ENCODE assay signal across 8 cellular contexts in the genomic region with DNA sequence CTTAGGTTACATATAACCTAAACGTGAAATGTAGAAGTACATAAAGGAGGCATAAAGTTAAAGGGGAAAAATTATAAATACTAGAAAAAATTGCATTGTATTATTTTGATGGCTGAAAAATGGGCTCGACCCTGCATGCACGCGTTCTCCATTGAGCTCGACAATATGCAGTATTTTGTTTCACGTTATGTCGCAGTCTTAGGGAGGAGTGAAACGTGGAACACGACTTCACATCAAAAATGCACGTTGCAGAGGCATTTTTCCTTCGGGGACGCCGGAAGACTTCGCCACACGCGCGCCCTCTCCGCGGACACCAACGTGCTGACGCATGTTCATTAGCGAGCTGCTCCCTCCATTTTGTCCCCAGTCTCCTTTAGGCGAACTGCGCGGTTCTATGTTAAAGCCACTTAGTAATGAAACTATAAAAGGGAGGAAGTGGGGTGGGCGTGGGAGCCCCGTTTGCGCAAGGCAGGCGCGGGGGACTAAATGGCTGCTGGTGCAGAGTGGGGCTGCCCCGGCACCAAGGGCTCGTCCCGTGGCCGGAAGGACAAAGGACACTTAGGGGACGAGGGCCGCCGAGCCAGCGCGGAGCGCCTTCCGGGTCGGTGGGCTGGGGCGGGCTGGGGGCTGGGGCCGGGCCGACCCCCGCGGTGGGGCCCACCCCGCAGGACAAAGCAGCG. TPM values are rescaled to one million over a fixed set of nuclear protein-coding genes. Genes with fewer than 3 reads are reported as not detected.
DNase-seq lines count a peak whose midpoint lies in the region; ATAC-seq and TF ChIP-seq lines count a peak whose summit lies in the region.

No MANE protein-coding gene starts in this region.

- CTCF ChIA-PET in HEK293T (lab: Yijun Ruan, JAX): interaction anchor here (0.5 to 1.0 kb wide), 3 partner anchors 208 to 237 kb away, joined by 3 to 4 read pairs (median 4); no protein-coding TSS in a partner anchor

- DNase-seq in HEK293T (ENCODE audit: extremely low spot score) (no peak), NB4 (ENCODE audit: low read depth) (peak; percentile 97), heart right ventricle (peak; percentile 91 to 92), pulmonary artery endothelial cell (ENCODE audit: low read depth, low spot score) (peak; percentile 62), islet precursor cell (no peak)
- DNase-seq in activated naive CD8-positive, alpha-beta T cell treated with anti-CD3 and anti-CD28 coated beads, Interleukin-2, amount 50 U/mL, for 16 hours (ENCODE audit: low read depth, low spot score): peak; percentile 83

- H3K27me3 ChIP-seq in heart right ventricle: no peaks in the 10 kb centered on the region

- POLR2A ChIA-PET in HEK293T (lab: Yijun Ruan, JAX): interaction anchor here (0.7 to 9.6 kb wide), 28 partner anchors 9 to 486 kb away, joined by 3 to 127 read pairs (median 4); a partner anchor contains a TSS

- TF ChIP-seq CTCF in NB4 (IDR thresholded peaks at IDR 0.05; ENCODE audit: low read depth, low read length) (no peak), heart right ventricle (IDR thresholded peaks at IDR 0.05) (no peak)

- WGBS in heart right ventricle, 2 donors: 0% methylated on average over 43 to 49 of the region's 49 CpGs

- H3K4me3 ChIP-seq in NB4 (ENCODE audit: low read depth, low read length) (peak overlapping the region; percentile 74), heart right ventricle (peak overlapping the region; percentile 49 to 90 (median 76))

- ATAC-seq in SK-N-SH treated with all-trans-retinoic acid at 6 μM for 48 hours (peak; percentile 68), heart right ventricle (peak in 4 of 8 donors; percentile 68 to 75 (median 72))

- TF ChIP-seq POLR2A in GM10847 (IDR thresholded peaks at IDR 0.05; ENCODE audit: extremely low read depth, insufficient read length): peak; percentile 66
- peak; percentile 56 for TF ChIP-seq POLR2A in NB4 (IDR thresholded peaks at IDR 0.05; ENCODE audit: extremely low read depth, insufficient read length)

- intact Hi-C loops in heart right ventricle (cut with DNase I): loop anchor here in 8 of 10 donors (1.0 to 10.0 kb wide), 10 partner anchors 28 to 210 kb away; a partner anchor contains a TSS

- H3K36me3 ChIP-seq in heart right ventricle: peaks cover 0 to 21% (median 0%) of the 10 kb centered on the region in 9 donors

- H3K9me3 ChIP-seq in heart right ventricle: no peaks in the 10 kb centered on the region

- peak overlapping the region; percentile 96 to 100 (median 99) for H3K27ac ChIP-seq in heart right ventricle

- peaks cover 0 to 44% (median 38%) of the 10 kb centered on the region in 9 donors for H3K4me1 ChIP-seq in heart right ventricle

TF ChIP-seq in HEK293T, 16 proteins besides CTCF, POLR2A, EP300 and RAD21:
- TF ChIP-seq TARDBP (IDR thresholded peaks at IDR 0.05) (peak; percentile 67; the same call in 1 of the 2 replicates), BHLHE40 (IDR thresholded peaks at IDR 0.05; ENCODE audit: borderline replicate concordance) (no peak), L3MBTL2 (conservative IDR thresholded peaks at IDR 0.05) (peak; percentile 99), ARNT (IDR thresholded peaks at IDR 0.05) (no peak), ZNF384 (IDR thresholded peaks at IDR 0.05) (no peak), FOXM1 (IDR thresholded peaks at IDR 0.05; ENCODE audit: borderline replicate concordance) (no peak), SP1 (IDR thresholded peaks at IDR 0.05) (no peak), LEF1 (IDR thresholded peaks at IDR 0.05; ENCODE audit: borderline replicate concordance) (no peak), NFRKB (IDR thresholded peaks at IDR 0.05) (peak; percentile 85), FOXK2 (IDR thresholded peaks at IDR 0.05) (no peak), ELF4 (IDR thresholded peaks at IDR 0.05) (peak; percentile 43; the same call in 1 of the 2 replicates), SUZ12 (IDR thresholded peaks at IDR 0.05) (no peak), FOXA1 (IDR thresholded peaks at IDR 0.05) (no peak), CTBP1 (IDR thresholded peaks at IDR 0.05; ENCODE audit: borderline replicate concordance) (no peak), HDGF (IDR thresholded peaks at IDR 0.05; ENCODE audit: borderline replicate concordance) (no peak)
- TF ChIP-seq, protein P1, sequence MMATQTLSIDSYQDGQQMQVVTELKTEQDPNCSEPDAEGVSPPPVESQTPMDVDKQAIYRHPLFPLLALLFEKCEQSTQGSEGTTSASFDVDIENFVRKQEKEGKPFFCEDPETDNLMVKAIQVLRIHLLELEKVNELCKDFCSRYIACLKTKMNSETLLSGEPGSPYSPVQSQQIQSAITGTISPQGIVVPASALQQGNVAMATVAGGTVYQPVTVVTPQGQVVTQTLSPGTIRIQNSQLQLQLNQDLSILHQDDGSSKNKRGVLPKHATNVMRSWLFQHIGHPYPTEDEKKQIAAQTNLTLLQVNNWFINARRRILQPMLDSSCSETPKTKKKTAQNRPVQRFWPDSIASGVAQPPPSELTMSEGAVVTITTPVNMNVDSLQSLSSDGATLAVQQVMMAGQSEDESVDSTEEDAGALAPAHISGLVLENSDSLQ (IDR thresholded peaks at IDR 0.05): no peak

TF ChIP-seq in SK-N-SH treated with all-trans-retinoic acid at 6 μM for 48 hours, 23 proteins besides CTCF, POLR2A, EP300 and RAD21 (continues in another document):
- TF ChIP-seq, protein P2, sequence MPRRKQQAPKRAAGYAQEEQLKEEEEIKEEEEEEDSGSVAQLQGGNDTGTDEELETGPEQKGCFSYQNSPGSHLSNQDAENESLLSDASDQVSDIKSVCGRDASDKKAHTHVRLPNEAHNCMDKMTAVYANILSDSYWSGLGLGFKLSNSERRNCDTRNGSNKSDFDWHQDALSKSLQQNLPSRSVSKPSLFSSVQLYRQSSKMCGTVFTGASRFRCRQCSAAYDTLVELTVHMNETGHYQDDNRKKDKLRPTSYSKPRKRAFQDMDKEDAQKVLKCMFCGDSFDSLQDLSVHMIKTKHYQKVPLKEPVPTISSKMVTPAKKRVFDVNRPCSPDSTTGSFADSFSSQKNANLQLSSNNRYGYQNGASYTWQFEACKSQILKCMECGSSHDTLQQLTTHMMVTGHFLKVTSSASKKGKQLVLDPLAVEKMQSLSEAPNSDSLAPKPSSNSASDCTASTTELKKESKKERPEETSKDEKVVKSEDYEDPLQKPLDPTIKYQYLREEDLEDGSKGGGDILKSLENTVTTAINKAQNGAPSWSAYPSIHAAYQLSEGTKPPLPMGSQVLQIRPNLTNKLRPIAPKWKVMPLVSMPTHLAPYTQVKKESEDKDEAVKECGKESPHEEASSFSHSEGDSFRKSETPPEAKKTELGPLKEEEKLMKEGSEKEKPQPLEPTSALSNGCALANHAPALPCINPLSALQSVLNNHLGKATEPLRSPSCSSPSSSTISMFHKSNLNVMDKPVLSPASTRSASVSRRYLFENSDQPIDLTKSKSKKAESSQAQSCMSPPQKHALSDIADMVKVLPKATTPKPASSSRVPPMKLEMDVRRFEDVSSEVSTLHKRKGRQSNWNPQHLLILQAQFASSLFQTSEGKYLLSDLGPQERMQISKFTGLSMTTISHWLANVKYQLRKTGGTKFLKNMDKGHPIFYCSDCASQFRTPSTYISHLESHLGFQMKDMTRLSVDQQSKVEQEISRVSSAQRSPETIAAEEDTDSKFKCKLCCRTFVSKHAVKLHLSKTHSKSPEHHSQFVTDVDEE (CRISPR knock-in tag; IDR thresholded peaks at IDR 0.05): 0 out of 2 replicates have a peak, but pooled peaks have one; percentile 77
- TF ChIP-seq ZC3H10 (CRISPR knock-in tag; IDR thresholded peaks at IDR 0.05) (no peak), OSR1 (CRISPR knock-in tag; IDR thresholded peaks at IDR 0.05) (no peak), PPARA (CRISPR knock-in tag; IDR thresholded peaks at IDR 0.05; ENCODE audit: borderline replicate concordance) (no peak), RARB (CRISPR knock-in tag; IDR thresholded peaks at IDR 0.05) (peak; percentile 39; the same call in 1 of the 2 replicates), ARNTL (CRISPR knock-in tag; IDR thresholded peaks at IDR 0.05; ENCODE audit: borderline replicate concordance, low read depth) (no peak), TOX (CRISPR knock-in tag; IDR thresholded peaks at IDR 0.05; ENCODE audit: borderline replicate concordance) (peak; percentile 36; the same call in 1 of the 2 replicates)
- TF ChIP-seq, protein P3, sequence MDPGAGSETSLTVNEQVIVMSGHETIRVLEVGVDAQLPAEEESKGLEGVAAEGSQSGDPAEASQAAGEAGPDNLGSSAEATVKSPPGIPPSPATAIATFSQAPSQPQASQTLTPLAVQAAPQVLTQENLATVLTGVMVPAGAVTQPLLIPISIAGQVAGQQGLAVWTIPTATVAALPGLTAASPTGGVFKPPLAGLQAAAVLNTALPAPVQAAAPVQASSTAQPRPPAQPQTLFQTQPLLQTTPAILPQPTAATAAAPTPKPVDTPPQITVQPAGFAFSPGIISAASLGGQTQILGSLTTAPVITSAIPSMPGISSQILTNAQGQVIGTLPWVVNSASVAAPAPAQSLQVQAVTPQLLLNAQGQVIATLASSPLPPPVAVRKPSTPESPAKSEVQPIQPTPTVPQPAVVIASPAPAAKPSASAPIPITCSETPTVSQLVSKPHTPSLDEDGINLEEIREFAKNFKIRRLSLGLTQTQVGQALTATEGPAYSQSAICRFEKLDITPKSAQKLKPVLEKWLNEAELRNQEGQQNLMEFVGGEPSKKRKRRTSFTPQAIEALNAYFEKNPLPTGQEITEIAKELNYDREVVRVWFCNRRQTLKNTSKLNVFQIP (CRISPR knock-in tag; IDR thresholded peaks at IDR 0.05; ENCODE audit: borderline replicate concordance, low read depth): peak; percentile 75; the same call in 1 of the 2 replicates
- TF ChIP-seq, protein P4, sequence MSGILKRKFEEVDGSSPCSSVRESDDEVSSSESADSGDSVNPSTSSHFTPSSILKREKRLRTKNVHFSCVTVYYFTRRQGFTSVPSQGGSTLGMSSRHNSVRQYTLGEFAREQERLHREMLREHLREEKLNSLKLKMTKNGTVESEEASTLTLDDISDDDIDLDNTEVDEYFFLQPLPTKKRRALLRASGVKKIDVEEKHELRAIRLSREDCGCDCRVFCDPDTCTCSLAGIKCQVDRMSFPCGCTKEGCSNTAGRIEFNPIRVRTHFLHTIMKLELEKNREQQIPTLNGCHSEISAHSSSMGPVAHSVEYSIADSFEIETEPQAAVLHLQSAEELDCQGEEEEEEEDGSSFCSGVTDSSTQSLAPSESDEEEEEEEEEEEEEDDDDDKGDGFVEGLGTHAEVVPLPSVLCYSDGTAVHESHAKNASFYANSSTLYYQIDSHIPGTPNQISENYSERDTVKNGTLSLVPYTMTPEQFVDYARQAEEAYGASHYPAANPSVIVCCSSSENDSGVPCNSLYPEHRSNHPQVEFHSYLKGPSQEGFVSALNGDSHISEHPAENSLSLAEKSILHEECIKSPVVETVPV (CRISPR knock-in tag; IDR thresholded peaks at IDR 0.05): no peak

RNA-seq across cellular contexts. Expression of a gene that starts 0.7 kb away (rescaled TPM):
- total RNA-seq in heart right ventricle (10 to 100 TPM; 56.6 to 94.1 (median 64.4) TPM), pulmonary artery endothelial cell (11.3 and 19.8 TPM in 2 replicates)
- polyA plus RNA-seq in heart right ventricle: 100 to 1,000 TPM in 1 of 2 donors, 10 to 100 TPM in 1; 59.1 to 139 TPM

RNA-seq across cellular contexts. Expression of a gene that starts 29.6 kb away (rescaled TPM):
- total RNA-seq in heart right ventricle: 100 to 1,000 TPM; 158 to 200 (median 175) TPM
- polyA plus RNA-seq in heart right ventricle: 100 to 1,000 TPM in 1 of 2 donors, 10 to 100 TPM in 1; 91.0 to 107 TPM
- total RNA-seq in pulmonary artery endothelial cell: 474 and 592 TPM in 2 replicates

Comparison
In these comparisons a context has a peak if more than half of its experiments do, and no peak if none do; other contexts are left out.
1. DNase-seq: peak in NB4 (single experiment), activated naive CD8-positive, alpha-beta T cell treated with anti-CD3 and anti-CD28 coated beads, Interleukin-2, amount 50 U/mL, for 16 hours (single experiment), heart right ventricle (2 of 2) and pulmonary artery endothelial cell (single experiment); none in HEK293T (single experiment) and islet precursor cell (single experiment).